ENCODE assay signal across 8 cellular contexts in genomic region chr17:45431531-45432404, GRCh38. TPM values are rescaled to one million over a fixed set of nuclear protein-coding genes. Genes with fewer than 3 reads are reported as not detected.
DNase-seq lines count a peak whose midpoint lies in the region; ATAC-seq and TF ChIP-seq lines count a peak whose summit lies in the region.

No MANE protein-coding gene starts in this region.

- peak; percentile 37 to 80 (median 71) for DNase-seq in CD8-positive, alpha-beta T cell
- DNase-seq in GM20000 (ENCODE audit: low spot score), result peak; percentile 97
- peak; percentile 92 for DNase-seq in Karpas-422
- DNase-seq in SK-N-MC (ENCODE audit: low read depth, low spot score), result no peak
- peak; percentile 79 for DNase-seq in activated naive CD4-positive, alpha-beta T cell treated with Interleukin-2 at 50 U/mL for 16 hours
- peak; percentile 89 for DNase-seq in Right ventricle myocardium inferior (ENCODE audit: missing footprints)
- peak; percentile 68 for DNase-seq in progenitor cell of endocrine pancreas (ENCODE audit: low spot score, unreplicated experiment)

- POLR2A ChIA-PET in CD8-positive, alpha-beta T cell (lab: Charles Lee), result interaction anchor here (0.6 to 1.1 kb wide), 2 partner anchors 8 to 267 kb away, joined by 3 to 4 read pairs; no protein-coding TSS in a partner anchor

- H3K27ac ChIP-seq in CD8-positive, alpha-beta T cell (ENCODE audit: low read depth, low read length), result no peak overlapping the region
- H3K27ac ChIP-seq in Karpas-422 (ENCODE audit: low read length) (peak overlapping the region; percentile 52), SK-N-MC (no peak overlapping the region)

- H3K9me2 ChIP-seq in Karpas-422 (replicated peaks; ENCODE audit: insufficient read depth, low read length), result no peaks in the 10 kb centered on the region

- no peak overlapping the region for H3K27ac Mint-ChIP-seq in CD8-positive, alpha-beta T cell
- H3K27ac Mint-ChIP-seq in progenitor cell of endocrine pancreas, result no peak overlapping the region

- intact Hi-C loops in CD8-positive, alpha-beta T cell (cut with DNase I, micrococcal nuclease), result loop anchor here in 1 of 2 experiments (2.0 kb wide), 1 partner anchor 23 kb away; no protein-coding TSS in a partner anchor
- intact Hi-C loops in Right ventricle myocardium inferior (cut with DNase I), result no loop called here

- H3K36me3 ChIP-seq in CD8-positive, alpha-beta T cell (ENCODE audit: insufficient read depth, low read length), result no peaks in the 10 kb centered on the region
- H3K36me3 ChIP-seq in Karpas-422 (ENCODE audit: insufficient read depth, low read length) (no peaks in the 10 kb centered on the region), SK-N-MC (ENCODE audit: insufficient read depth, low read length) (no peaks in the 10 kb centered on the region)

- H3K9ac ChIP-seq in Karpas-422 (ENCODE audit: low read length), result peak overlapping the region; percentile 76
- no peak overlapping the region for H3K9ac ChIP-seq in SK-N-MC (ENCODE audit: insufficient read length)

- peak; percentile 69 for ATAC-seq in CD8-positive, alpha-beta T cell
- ATAC-seq in Right ventricle myocardium inferior (peak; percentile 43), HG03457 (IDR thresholded peaks at IDR 0.05; ENCODE audit: unreplicated experiment) (no peak)

- H3K36me3 Mint-ChIP-seq in CD8-positive, alpha-beta T cell, result peaks cover 11% of the 10 kb centered on the region
- H3K36me3 Mint-ChIP-seq in progenitor cell of endocrine pancreas (ENCODE audit: insufficient read depth), result no peaks in the 10 kb centered on the region

- H3K4me1 Mint-ChIP-seq in CD8-positive, alpha-beta T cell (ENCODE audit: low read depth), result peaks cover 23% of the 10 kb centered on the region
- peaks cover 7% of the 10 kb centered on the region for H3K4me1 Mint-ChIP-seq in progenitor cell of endocrine pancreas (ENCODE audit: low read depth)

- no peaks in the 10 kb centered on the region for H3K79me2 ChIP-seq in Karpas-422 (ENCODE audit: low read length)

- H3K9me3 Mint-ChIP-seq in CD8-positive, alpha-beta T cell, result no peaks in the 10 kb centered on the region
- H3K9me3 Mint-ChIP-seq in progenitor cell of endocrine pancreas (ENCODE audit: low read depth), result no peaks in the 10 kb centered on the region

- peak overlapping the region; percentile 50 for H3K4me3 ChIP-seq in CD8-positive, alpha-beta T cell (ENCODE audit: low read depth, low read length)
- H3K4me3 ChIP-seq in Karpas-422 (ENCODE audit: low read length) (peak overlapping the region; percentile 71), SK-N-MC (peak overlapping the region; percentile 81)

- H3K4me2 ChIP-seq in Karpas-422 (ENCODE audit: low read depth, low read length, poor library complexity, severe bottlenecking), result peak overlapping the region; percentile 93

- no peaks in the 10 kb centered on the region for H3K27me3 ChIP-seq in CD8-positive, alpha-beta T cell (ENCODE audit: insufficient read depth, low read length)
- H3K27me3 ChIP-seq in Karpas-422 (ENCODE audit: low read length), result no peaks in the 10 kb centered on the region

- H3K27me3 Mint-ChIP-seq in CD8-positive, alpha-beta T cell (ENCODE audit: low read depth), result no peaks in the 10 kb centered on the region
- H3K27me3 Mint-ChIP-seq in progenitor cell of endocrine pancreas, result peaks cover 51% of the 10 kb centered on the region

- TF ChIP-seq CTCF in CD8-positive, alpha-beta T cell (IDR thresholded peaks at IDR 0.05), result no peak
- no peak for TF ChIP-seq CTCF in GM20000 (IDR thresholded peaks at IDR 0.05; ENCODE audit: extremely low read depth, missing control alignments)
- TF ChIP-seq CTCF in progenitor cell of endocrine pancreas (IDR thresholded peaks at IDR 0.05; ENCODE audit: unreplicated experiment), result no peak

- 0 out of 2 replicates have a peak overlapping the region, but pooled peaks have one; percentile 45 for H2AFZ ChIP-seq in Karpas-422 (ENCODE audit: low read length)

- no peaks in the 10 kb centered on the region for H3K9me3 ChIP-seq in CD8-positive, alpha-beta T cell (ENCODE audit: low read length)
- H3K9me3 ChIP-seq in Karpas-422 (ENCODE audit: low read length) (no peaks in the 10 kb centered on the region), SK-N-MC (ENCODE audit: low read depth, low read length) (no peaks in the 10 kb centered on the region)

- peaks cover 20% of the 10 kb centered on the region for H3K4me1 ChIP-seq in CD8-positive, alpha-beta T cell (ENCODE audit: insufficient read depth, low read length)
- H3K4me1 ChIP-seq in Karpas-422 (ENCODE audit: low read length), result peaks cover 53% of the 10 kb centered on the region

- peak overlapping the region; percentile 82 for H3K4me3 Mint-ChIP-seq in CD8-positive, alpha-beta T cell
- peak overlapping the region; percentile 71 for H3K4me3 Mint-ChIP-seq in progenitor cell of endocrine pancreas (ENCODE audit: low read depth)

- no peaks in the 10 kb centered on the region for H4K20me1 ChIP-seq in Karpas-422 (ENCODE audit: insufficient read depth, low read depth, low read length)

- CTCF ChIA-PET in CD8-positive, alpha-beta T cell (lab: Charles Lee), result interaction anchor here (0.8 kb wide), 1 partner anchor 8 kb away, joined by 3 read pairs; no protein-coding TSS in a partner anchor

RNA-seq across cellular contexts. Expression of gene ARHGAP27, which starts 0.9 kb away (rescaled TPM):
- 10 to 100 TPM; 31.3 to 37.6 TPM for total RNA-seq in CD8-positive, alpha-beta T cell
- 24.9 and 42.7 TPM in 2 replicates for total RNA-seq in Karpas-422 (2014; rRNA removed; shearing (Covaris generic); ENCODE audit: low replicate concordance)
- total RNA-seq in Right ventricle myocardium inferior, result 34.4 TPM
- 7.6 and 12.7 TPM in 2 replicates for total RNA-seq in progenitor cell of endocrine pancreas

RNA-seq across cellular contexts. Expression of gene PLEKHM1, which starts 58.8 kb away (rescaled TPM):
- 100 to 1,000 TPM; 127 to 132 TPM for total RNA-seq in CD8-positive, alpha-beta T cell
- total RNA-seq in Karpas-422 (2014; rRNA removed; shearing (Covaris generic); ENCODE audit: low replicate concordance), result 30.4 and 43.1 TPM in 2 replicates
- total RNA-seq in Right ventricle myocardium inferior (26.9 TPM), progenitor cell of endocrine pancreas (30.1 and 34.5 TPM in 2 replicates)
